ENCODE assay signal across 16 cellular contexts in the genomic region with DNA sequence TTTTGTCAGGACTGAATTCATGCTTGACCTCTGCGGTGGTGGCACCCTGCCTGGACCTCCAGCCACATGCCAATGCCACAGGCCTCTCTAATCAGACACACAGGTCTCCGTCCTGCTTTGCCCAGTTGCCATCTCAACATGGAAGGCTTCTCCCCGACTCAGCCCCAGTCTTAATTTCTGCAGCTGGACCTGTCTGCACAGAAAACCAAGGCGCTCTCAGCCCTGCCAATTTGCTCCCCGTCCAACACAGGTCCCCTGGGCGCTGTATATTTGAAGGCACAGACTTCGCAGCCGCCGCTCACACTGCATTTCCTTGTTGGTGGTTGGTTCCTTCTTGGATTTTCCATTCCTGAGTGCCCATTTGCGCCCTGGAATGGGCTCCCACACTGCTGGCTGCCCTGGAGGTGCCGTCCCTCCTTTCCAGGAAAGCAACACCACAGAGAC. TPM values are rescaled to one million over a fixed set of nuclear protein-coding genes. Genes with fewer than 3 reads are reported as not detected.
DNase-seq lines count a peak whose midpoint lies in the region; ATAC-seq and TF ChIP-seq lines count a peak whose summit lies in the region.
"Had no signal": no experiment of that assay in that cellular context is flagged by ENCODE, and none has a peak within 500 bp of the region (broad histone marks: within the 10 kb centered on the region; RNA-seq: fewer than 3 reads in every experiment).

No MANE protein-coding gene starts in this region.

- H3K27ac Mint-ChIP-seq in glutamatergic neuron (ENCODE audit: unreplicated experiment): no peak overlapping the region

- H3K4me1 ChIP-seq in HUES48 (ENCODE audit: control insufficient read depth, insufficient read depth, low read length) (peaks cover 20% of the 10 kb centered on the region), body of pancreas (no peaks in the 10 kb centered on the region)

- peaks cover 20% of the 10 kb centered on the region for H3K4me1 Mint-ChIP-seq in glutamatergic neuron (ENCODE audit: low read depth, unreplicated experiment)

- intact Hi-C loops in sciatic nerve (cut with DNase I): no loop called here
- intact Hi-C loops in body of pancreas (cut with DNase I): no loop called here

- H3K4me3 Mint-ChIP-seq in glutamatergic neuron (ENCODE audit: unreplicated experiment): peak overlapping the region; percentile 36

- peaks cover 11% of the 10 kb centered on the region; the same call in 1 of the 2 replicates for H3K36me3 ChIP-seq in HUES48 (ENCODE audit: control insufficient read depth, insufficient read depth, low read length)
- H3K36me3 ChIP-seq in body of pancreas (replicated peaks in 1 of 2; ENCODE audit: insufficient read depth in 1 of 2, low read depth in 2 of 2): no peaks in the 10 kb centered on the region
- H3K36me3 ChIP-seq: suprapubic skin had no signal

- H3K9me3 ChIP-seq in HUES48 (ENCODE audit: control insufficient read depth, insufficient read depth, low read length): no peaks in the 10 kb centered on the region
- no peaks in the 10 kb centered on the region for H3K9me3 ChIP-seq in body of pancreas
- H3K9me3 ChIP-seq: sigmoid colon, suprapubic skin had no signal

- no peak for TF ChIP-seq CTCF in glutamatergic neuron (IDR thresholded peaks at IDR 0.05; ENCODE audit: partially characterized antibody, unreplicated experiment)
- no peak for TF ChIP-seq CTCF in body of pancreas (IDR thresholded peaks at IDR 0.05)

- H3K27me3 ChIP-seq in HUES48 (ENCODE audit: control insufficient read depth, insufficient read depth, low read length) (no peaks in the 10 kb centered on the region), body of pancreas (no peaks in the 10 kb centered on the region)
- H3K27me3 ChIP-seq: brain microvascular endothelial cell, sigmoid colon, suprapubic skin had no signal

- H3K4me3 ChIP-seq in HUES48 (ENCODE audit: low read depth, low read length) (no peak overlapping the region), body of pancreas (no peak overlapping the region)
- H3K4me3 ChIP-seq: sigmoid colon, suprapubic skin had no signal

- H3K27ac ChIP-seq in HUES48 (ENCODE audit: low read depth, low read length): peak overlapping the region; percentile 80
- H3K27ac ChIP-seq in body of pancreas: no peak overlapping the region
- H3K27ac ChIP-seq: brain microvascular endothelial cell, sigmoid colon, suprapubic skin had no signal

- peaks cover 2% of the 10 kb centered on the region for H3K27me3 Mint-ChIP-seq in glutamatergic neuron (ENCODE audit: unreplicated experiment)

- peak; percentile 74 for ATAC-seq in sciatic nerve
- no peak for ATAC-seq in GM21723 (IDR thresholded peaks at IDR 0.05; ENCODE audit: unreplicated experiment)
- no peak for ATAC-seq in body of pancreas
- no peak for ATAC-seq in GM21423 (IDR thresholded peaks at IDR 0.05; ENCODE audit: unreplicated experiment)

- no peak overlapping the region for H3K9ac ChIP-seq in HUES48 (ENCODE audit: low read depth, low read length)

- peak; percentile 77 for DNase-seq in NCI-H69 (lab: John Stamatoyannopoulos, UW)
- no peak for DNase-seq in glutamatergic neuron
- DNase-seq in sciatic nerve (ENCODE audit: low spot score): no peak
- no peak for DNase-seq in stimulated activated CD4-positive, alpha-beta T cell treated with anti-CD3 and anti-CD28 coated beads, Interleukin-2, amount 100 ng/mL, for 48 hours
- no peak for DNase-seq in body of pancreas
- DNase-seq: activated CD4-positive, alpha-beta T cell treated with anti-CD3 and anti-CD28 coated beads for 1 hour; activated T-cell treated with anti-CD3 and anti-CD28 coated beads, Interleukin-2, amount 50 U/mL, for 1 hour; NCI-H1048; NCI-H774; sigmoid colon had no signal

- WGBS in body of pancreas, 2 donors: 64 to 69% methylated on average over 10 to 11 of the region's 11 CpGs

- TF ChIP-seq POLR2A in body of pancreas (IDR thresholded peaks at IDR 0.05): no peak

- H3K36me3 Mint-ChIP-seq in glutamatergic neuron (ENCODE audit: unreplicated experiment): no peaks in the 10 kb centered on the region

- no peaks in the 10 kb centered on the region for H3K9me3 Mint-ChIP-seq in glutamatergic neuron (ENCODE audit: unreplicated experiment)

RNA-seq across cellular contexts. Expression of a gene that starts 28.0 kb away (rescaled TPM):
- 53.0 TPM for total RNA-seq in glutamatergic neuron (ENCODE audit: unreplicated experiment)
- 77.7 TPM for total RNA-seq in sciatic nerve
- 1 to 10 TPM; 5.2 to 8.6 TPM for total RNA-seq in body of pancreas

RNA-seq across cellular contexts. Expression of a gene that starts 34.8 kb away (rescaled TPM):
- total RNA-seq in glutamatergic neuron (ENCODE audit: unreplicated experiment): 34.5 TPM
- 26.0 TPM for total RNA-seq in sciatic nerve
- total RNA-seq in body of pancreas: 10 to 100 TPM; 13.7 to 27.4 TPM

RNA-seq across cellular contexts. Expression of a gene that starts 35.6 kb away (rescaled TPM):
- not detected for total RNA-seq in glutamatergic neuron (ENCODE audit: unreplicated experiment)
- not detected for total RNA-seq in sciatic nerve
- not detected for total RNA-seq in body of pancreas
- total RNA-seq: endothelial cell of umbilical vein had no signal

RNA-seq across cellular contexts. Expression of a gene that starts 53.5 kb away (rescaled TPM):
- 47.5 TPM for total RNA-seq in glutamatergic neuron (ENCODE audit: unreplicated experiment)
- 52.0 TPM for total RNA-seq in sciatic nerve
- 10 to 100 TPM in 1 of 2 donors, 1 to 10 TPM in 1; 4.2 to 23.1 TPM for total RNA-seq in body of pancreas
